10 cellular contexts compared by ENCODE assay signal in the genomic region with DNA sequence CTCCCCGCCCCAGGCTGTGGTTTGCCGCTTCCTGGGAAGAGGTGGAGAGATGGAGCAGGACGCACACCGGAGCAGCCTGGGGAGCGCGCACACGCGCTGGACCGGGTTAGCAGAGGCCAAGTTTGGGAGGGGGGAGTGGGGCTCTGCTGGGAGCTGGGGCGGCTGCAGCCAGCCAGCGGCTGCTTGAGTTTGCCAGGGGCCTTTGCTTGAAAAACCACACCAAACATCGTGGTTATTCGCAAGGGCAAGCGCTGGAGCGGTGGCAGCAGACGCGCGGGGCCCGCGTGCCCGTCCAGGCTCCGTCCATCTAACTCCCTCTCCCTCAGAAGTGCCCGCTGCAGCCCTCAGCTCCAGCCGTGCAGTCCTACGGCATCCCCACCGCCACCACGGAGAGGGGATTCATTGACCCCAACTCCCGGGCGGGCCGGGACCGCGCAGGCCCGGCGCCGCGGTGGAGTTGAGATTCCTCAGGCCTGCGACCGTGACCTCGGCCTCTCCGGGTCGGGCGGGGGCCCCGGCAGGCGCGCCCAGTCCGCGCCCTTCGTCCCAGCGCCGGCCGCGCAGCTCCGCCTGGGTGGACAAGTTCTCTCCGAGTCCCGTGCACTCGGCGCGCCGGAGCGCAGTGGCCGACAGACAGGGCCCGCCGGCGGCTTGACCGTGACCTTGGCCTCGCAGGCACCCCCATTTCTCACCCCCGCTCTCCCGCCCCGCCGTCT. TPM values are rescaled to one million over a fixed set of nuclear protein-coding genes. Genes with fewer than 3 reads are reported as not detected.
DNase-seq lines count a peak whose midpoint lies in the region; ATAC-seq and TF ChIP-seq lines count a peak whose summit lies in the region.
"Had no signal": no experiment of that assay in that cellular context is flagged by ENCODE, and none has a peak within 500 bp of the region (broad histone marks: within the 10 kb centered on the region; RNA-seq: fewer than 3 reads in every experiment).

No MANE protein-coding gene starts in this region.

- no peak for TF ChIP-seq CTCF in ascending aorta (IDR thresholded peaks at IDR 0.05)

- no peaks in the 10 kb centered on the region for H3K36me3 ChIP-seq in ascending aorta

- H3K4me3 ChIP-seq in GM08714 (ENCODE audit: low read length), result peak overlapping the region; percentile 37; the same call in 1 of the 2 replicates
- peak overlapping the region; percentile 51 to 52 for H3K4me3 ChIP-seq in ascending aorta

- DNase-seq in ascending aorta (ENCODE audit: low spot score in 2 of 2), result no peak
- peak; percentile 29 for DNase-seq in hepatic stellate cell (ENCODE audit: low spot score)
- DNase-seq in retina, result peak; percentile 83
- no peak for DNase-seq in mucosa of gallbladder (ENCODE audit: low spot score)
- DNase-seq: MM.1S; stimulated activated CD4-positive, alpha-beta T cell treated with anti-CD3 and anti-CD28 coated beads, Interleukin-15, amount 100 ng/mL, for 24 hours had no signal

- H3K9me3 ChIP-seq in ascending aorta, result no peaks in the 10 kb centered on the region

- peaks cover 7 to 37% of the 10 kb centered on the region in 2 donors for H3K4me1 ChIP-seq in ascending aorta

- no peak for ATAC-seq in GM18868 (IDR thresholded peaks at IDR 0.05; ENCODE audit: unreplicated experiment)
- ATAC-seq in GM21825 (IDR thresholded peaks at IDR 0.05; ENCODE audit: unreplicated experiment), result no peak
- ATAC-seq in HG02981 (IDR thresholded peaks at IDR 0.05; ENCODE audit: unreplicated experiment), result no peak

- intact Hi-C loops in ascending aorta (cut with DNase I), result loop anchor here (10.0 kb wide), 1 partner anchor 1620 kb away; the partner anchor contains the start of gene ZNF236

- H3K27ac ChIP-seq in ascending aorta, result no peak overlapping the region

- H3K27me3 ChIP-seq in ascending aorta, result no peaks in the 10 kb centered on the region

RNA-seq across cellular contexts. Expression of gene PTGR3, which starts 4.5 kb away (rescaled TPM):
- 10.1 TPM for total RNA-seq in ascending aorta
- total RNA-seq in mucosa of gallbladder, result 41.1 TPM

RNA-seq across cellular contexts. Expression of gene TSHZ1, which starts 6.2 kb away (rescaled TPM):
- total RNA-seq in ascending aorta (13.3 TPM), mucosa of gallbladder (32.0 TPM)

Comparison
In these comparisons a context has a peak if more than half of its experiments do, and no peak if none do; other contexts are left out.
1. DNase-seq: peak in hepatic stellate cell (single experiment) and retina (single experiment); none in ascending aorta (0 of 2) and mucosa of gallbladder (single experiment).